Comparison of ENCODE assay signal across 8 cellular contexts in genomic region chr4:99945718-99946345, GRCh38. TPM values are rescaled to one million over a fixed set of nuclear protein-coding genes. Genes with fewer than 3 reads are reported as not detected.
DNase-seq lines count a peak whose midpoint lies in the region; ATAC-seq and TF ChIP-seq lines count a peak whose summit lies in the region.

No MANE protein-coding gene starts in this region.

- peak overlapping the region; percentile 83 to 92 for H3K9ac ChIP-seq in duodenal mucosa (ENCODE audit: low read depth in 1 of 2, low read length in 2 of 2)

- TF ChIP-seq POLR2A in transverse colon (IDR thresholded peaks at IDR 0.05) = no peak

- H2AFZ ChIP-seq in ACC112 (ENCODE audit: low read length, unreplicated experiment) = peak overlapping the region; percentile 11

- peaks cover 82% of the 10 kb centered on the region for H3K79me2 ChIP-seq in ACC112 (ENCODE audit: control insufficient read depth, insufficient read depth, low read length, unreplicated experiment)

- H3K36me3 ChIP-seq in ACC112 (ENCODE audit: insufficient read depth, low read length) = peaks cover 37% of the 10 kb centered on the region
- no peaks in the 10 kb centered on the region for H3K36me3 ChIP-seq in duodenal mucosa (ENCODE audit: control insufficient read depth in 1 of 2, insufficient read depth in 2 of 2, low read length in 2 of 2)
- H3K36me3 ChIP-seq in transverse colon = no peaks in the 10 kb centered on the region

- intact Hi-C loops in transverse colon (cut with DNase I; ENCODE audit: low total_unique reads) = loop anchor here (5.0 kb wide), 2 partner anchors 54 to 379 kb away; partner anchors contain the start of gene LAMTOR3

- peaks cover 27% of the 10 kb centered on the region for H3K4me1 ChIP-seq in ACC112 (ENCODE audit: control insufficient read depth, insufficient read depth, low read length, unreplicated experiment)
- peaks cover 28 to 36% of the 10 kb centered on the region in 2 donors for H3K4me1 ChIP-seq in duodenal mucosa (ENCODE audit: control insufficient read depth in 1 of 2, insufficient read depth in 2 of 2, low read length in 2 of 2)
- H3K4me1 ChIP-seq in transverse colon = peaks cover 17 to 49% (median 37%) of the 10 kb centered on the region in 4 donors

- no peaks in the 10 kb centered on the region for H3K9me3 ChIP-seq in duodenal mucosa (ENCODE audit: control insufficient read depth in 1 of 2, low read length in 2 of 2)
- no peaks in the 10 kb centered on the region for H3K9me3 ChIP-seq in transverse colon

- ATAC-seq in HG02970 (IDR thresholded peaks at IDR 0.05; ENCODE audit: low FRiP score, unreplicated experiment) (peak; percentile 0), HG03565 (IDR thresholded peaks at IDR 0.05; ENCODE audit: unreplicated experiment) (no peak)

- H3K4me3 ChIP-seq in ACC112 (ENCODE audit: low read depth, low read length) (peak overlapping the region; percentile 86), GM12864 (ENCODE audit: low read depth, low read length) (peak overlapping the region; percentile 95), duodenal mucosa (ENCODE audit: low read depth in 1 of 2, low read length in 2 of 2) (peak overlapping the region; percentile 84 to 96), transverse colon (peak overlapping the region; percentile 49 to 100 (median 82))

- 1 to 4% methylated on average over 12 to 22 of the region's 24 CpGs for WGBS in transverse colon (ENCODE audit: low coverage in 1 of 2), 2 donors

- TF ChIP-seq CTCF in GM12864 (IDR thresholded peaks at IDR 0.05; ENCODE audit: low read depth, low read length, missing control alignments) (no peak), transverse colon (IDR thresholded peaks at IDR 0.05) (no peak)

- no peaks in the 10 kb centered on the region for H3K27me3 ChIP-seq in ACC112 (ENCODE audit: insufficient read depth, low read length)
- H3K27me3 ChIP-seq in duodenal mucosa (ENCODE audit: control insufficient read depth in 1 of 2, insufficient read depth in 2 of 2, low read length in 2 of 2) = no peaks in the 10 kb centered on the region
- no peaks in the 10 kb centered on the region for H3K27me3 ChIP-seq in transverse colon

- TF ChIP-seq EP300 in transverse colon (IDR thresholded peaks at IDR 0.05; ENCODE audit: low read depth) = no peak

- in situ Hi-C loops in transverse colon (cut with MboI; ENCODE audit: low pct_ligation_motif_present in 1 of 4, low pct_unique_long_range_greater_than_20kb in 1 of 4, low sequenced_read_pairs in 3 of 4) = loop anchor here in 3 of 4 donors (10.0 kb wide), 3 partner anchors 51 to 381 kb away; partner anchors contain the start of genes TRMT10A (in 2 of the 3), DAPP1 (in 1 of the 3) and LAMTOR3 (in 1 of the 3)

- DNase-seq in GM12864 (ENCODE audit: low read depth) = no peak
- peak; percentile 45 for DNase-seq in RKO (ENCODE audit: low spot score)
- peak; percentile 34 to 36 for DNase-seq in lung microvascular endothelial cell (ENCODE audit: low read depth in 2 of 2)
- no peak for DNase-seq in transverse colon

- H3K27ac ChIP-seq in ACC112 (ENCODE audit: low read depth, low read length) = peak overlapping the region; percentile 92
- peak overlapping the region; percentile 97 for H3K27ac ChIP-seq in duodenal mucosa (ENCODE audit: low read depth, low read length)
- peak overlapping the region; percentile 94 to 99 (median 97) for H3K27ac ChIP-seq in transverse colon

RNA-seq across cellular contexts. Expression of gene DNAJB14, which starts 0.6 kb away (rescaled TPM):
- total RNA-seq in lung microvascular endothelial cell = 29.6 and 76.6 TPM in 2 replicates
- 10 to 100 TPM; 41.9 to 58.1 (median 48.5) TPM for total RNA-seq in transverse colon

RNA-seq across cellular contexts. Expression of gene H2AZ1, which starts 4.2 kb away (rescaled TPM):
- total RNA-seq in lung microvascular endothelial cell (205 and 321 TPM in 2 replicates), transverse colon (100 to 1,000 TPM in 2 of 4 donors, 10 to 100 TPM in 2; 28.8 to 139 (median 81.5) TPM)

RNA-seq across cellular contexts. Expression of gene LAMTOR3, which starts 51.6 kb away (rescaled TPM):
- total RNA-seq in lung microvascular endothelial cell (13.7 and 19.2 TPM in 2 replicates), transverse colon (10 to 100 TPM in 3 of 4 donors, under 1 TPM in 1; 1.00 to 60.3 (median 32.0) TPM)

Comparison
In these comparisons a context has a peak if more than half of its experiments do, and no peak if none do; other contexts are left out.
1. DNase-seq: peak in RKO (single experiment) and lung microvascular endothelial cell (2 of 2); none in GM12864 (single experiment) and transverse colon (single experiment).
2. Peak in every context shown above with its lines, with median percentiles within 50 percentile points of each other: H3K27ac ChIP-seq and H3K4me3 ChIP-seq.